11 cellular contexts compared by ENCODE assay signal in genomic region chr13:63124863-63125262, GRCh38.
DNase-seq lines count a peak whose midpoint lies in the region; ATAC-seq, FAIRE-seq and TF ChIP-seq lines count a peak whose summit lies in the region.
"Had no signal": no experiment of that assay in that cellular context is flagged by ENCODE, and none has a peak within 500 bp of the region (broad histone marks: within the 10 kb centered on the region; RNA-seq: fewer than 3 reads in every experiment).

No MANE protein-coding gene starts in this region.

- H3K4me3 ChIP-seq in hepatocyte = no peak overlapping the region
- H3K4me3 ChIP-seq in lower leg skin (ENCODE audit: low read depth, poor library complexity, severe bottlenecking) = no peak overlapping the region
- H3K4me3 ChIP-seq in prostate gland = no peak overlapping the region
- H3K4me3 ChIP-seq: lower lobe of right lung had no signal

- TF ChIP-seq CTCF in AG09319 (IDR thresholded peaks at IDR 0.05; ENCODE audit: low read depth, low read length) (peak; percentile 41), hepatocyte (IDR thresholded peaks at IDR 0.05; ENCODE audit: poor library complexity) (peak; percentile 69), lower leg skin (IDR thresholded peaks at IDR 0.05) (no peak), prostate gland (IDR thresholded peaks at IDR 0.05) (peak in 2 of 4 experiments; percentile 14 to 19)

- H3K36me3 ChIP-seq in hepatocyte (replicated peaks; ENCODE audit: insufficient read depth, low read depth) (no peaks in the 10 kb centered on the region), prostate gland (no peaks in the 10 kb centered on the region)
- H3K36me3 ChIP-seq: lower lobe of right lung had no signal

- H3K27me3 ChIP-seq in hepatocyte (no peaks in the 10 kb centered on the region), prostate gland (replicated peaks; ENCODE audit: insufficient read depth) (no peaks in the 10 kb centered on the region)

- no peak overlapping the region for H3K27ac ChIP-seq in hepatocyte
- H3K27ac ChIP-seq in prostate gland = no peak overlapping the region
- H3K27ac ChIP-seq: lower lobe of right lung had no signal

- no peaks in the 10 kb centered on the region for H4K20me1 ChIP-seq in hepatocyte (ENCODE audit: insufficient read depth, poor library complexity, severe bottlenecking)

- H3K9me2 ChIP-seq in hepatocyte (replicated peaks; ENCODE audit: insufficient read depth) = no peaks in the 10 kb centered on the region

- TF ChIP-seq POLR2A in lower leg skin (IDR thresholded peaks at IDR 0.05) = no peak
- TF ChIP-seq POLR2A in prostate gland (IDR thresholded peaks at IDR 0.05) = no peak
- TF ChIP-seq POLR2A in GM12891 (IDR thresholded peaks at IDR 0.05; ENCODE audit: low read depth, low read length) = no peak

- DNase-seq in AG09319 (ENCODE audit: extremely low read depth, low read depth) (no peak), HS-27A (ENCODE audit: low read depth) (peak; percentile 14), SKM-1 (lab: John Stamatoyannopoulos, UW; ENCODE audit: unreplicated experiment) (peak; percentile 6), hepatocyte (ENCODE audit: low spot score) (peak; percentile 17), lower leg skin (ENCODE audit: low spot score in 2 of 2) (no peak), prostate gland (ENCODE audit: low spot score) (no peak), GM12891 (ENCODE audit: insufficient read length, low spot score) (no peak)
- no peak for DNase-seq in activated naive CD8-positive, alpha-beta T cell treated with anti-CD3 and anti-CD28 coated beads, Interleukin-2, amount 50 U/mL, for 24 hours
- DNase-seq: activated gamma-delta T cell treated with Interleukin-2 at 50 U/mL for 16 hours, lower lobe of right lung had no signal

- H3K9me3 Mint-ChIP-seq in activated naive CD8-positive, alpha-beta T cell treated with anti-CD3 and anti-CD28 coated beads, Interleukin-2, amount 50 U/mL, for 24 hours = no peaks in the 10 kb centered on the region

- no peak for FAIRE-seq in GM12891 (lab: Jason Lieb, UNC)

- WGBS in hepatocyte (ENCODE audit: low lambda C conversion rate, missing lambda C conversion rate) = 33% methylated on average over 1 of the region's 1 CpG
- WGBS in lower leg skin, 2 donors = 39 to 40% methylated on average over 1 of the region's 1 CpG
- WGBS in prostate gland = 48% methylated on average over 1 of the region's 1 CpG

- no peaks in the 10 kb centered on the region for H3K27me3 Mint-ChIP-seq in activated naive CD8-positive, alpha-beta T cell treated with anti-CD3 and anti-CD28 coated beads, Interleukin-2, amount 50 U/mL, for 24 hours

- no peaks in the 10 kb centered on the region for H3K79me2 ChIP-seq in hepatocyte

- H3K4me1 Mint-ChIP-seq in activated naive CD8-positive, alpha-beta T cell treated with anti-CD3 and anti-CD28 coated beads, Interleukin-2, amount 50 U/mL, for 24 hours = no peaks in the 10 kb centered on the region

- H3K27ac Mint-ChIP-seq in activated naive CD8-positive, alpha-beta T cell treated with anti-CD3 and anti-CD28 coated beads, Interleukin-2, amount 50 U/mL, for 24 hours = no peak overlapping the region

- no peak for ATAC-seq in activated naive CD8-positive, alpha-beta T cell treated with anti-CD3 and anti-CD28 coated beads, Interleukin-2, amount 50 U/mL, for 24 hours
- ATAC-seq: lower lobe of right lung, Right ventricle myocardium inferior had no signal

- H3K4me1 ChIP-seq in hepatocyte (ENCODE audit: insufficient read depth) (no peaks in the 10 kb centered on the region), prostate gland (replicated peaks) (no peaks in the 10 kb centered on the region)
- H3K4me1 ChIP-seq: lower lobe of right lung had no signal

- no peak overlapping the region for H3K4me3 Mint-ChIP-seq in activated naive CD8-positive, alpha-beta T cell treated with anti-CD3 and anti-CD28 coated beads, Interleukin-2, amount 50 U/mL, for 24 hours

- no peak overlapping the region for H2AFZ ChIP-seq in hepatocyte

- intact Hi-C loops in lower leg skin (cut with DNase I; ENCODE audit: low total_unique reads) (loop anchor here (10.0 kb wide), 1 partner anchor 580 kb away; no protein-coding TSS in a partner anchor), prostate gland (cut with DNase I) (no loop called here)

- H3K9me3 ChIP-seq in hepatocyte (ENCODE audit: low read depth) (no peaks in the 10 kb centered on the region), prostate gland (no peaks in the 10 kb centered on the region)
- H3K9me3 ChIP-seq: lower lobe of right lung had no signal

- no peaks in the 10 kb centered on the region for H3K36me3 Mint-ChIP-seq in activated naive CD8-positive, alpha-beta T cell treated with anti-CD3 and anti-CD28 coated beads, Interleukin-2, amount 50 U/mL, for 24 hours (ENCODE audit: low read depth)

- H3K4me2 ChIP-seq in hepatocyte = no peak overlapping the region

TF ChIP-seq in GM12891, 5 proteins besides CTCF, POLR2A, EP300 and RAD21:
- TF ChIP-seq TAF1 (IDR thresholded peaks at IDR 0.05; ENCODE audit: low read depth, low read length) = no peak
- TF ChIP-seq POLR2AphosphoS5 (IDR thresholded peaks at IDR 0.05; ENCODE audit: low read depth, low read length) = no peak
- no peak for TF ChIP-seq SPI1 (IDR thresholded peaks at IDR 0.05; ENCODE audit: low read depth, low read length)
- no peak for TF ChIP-seq POU2F2 (IDR thresholded peaks at IDR 0.05; ENCODE audit: low read depth, low read length)
- no peak for TF ChIP-seq PAX5 (IDR thresholded peaks at IDR 0.05; ENCODE audit: insufficient read depth, low read length, severe bottlenecking)

Comparison
In these comparisons a context has a peak if more than half of its experiments do, and no peak if none do; other contexts are left out.
1. DNase-seq: peak in HS-27A (single experiment), SKM-1 (single experiment) and hepatocyte (single experiment); none in AG09319 (single experiment), lower leg skin (0 of 2), prostate gland (single experiment), activated naive CD8-positive, alpha-beta T cell treated with anti-CD3 and anti-CD28 coated beads, Interleukin-2, amount 50 U/mL, for 24 hours (single experiment) and GM12891 (single experiment).
2. CTCF ChIP-seq: peak in AG09319 (single experiment) and hepatocyte (single experiment); none in lower leg skin (0 of 3).